1 cellular context compared by ENCODE assay signal in genomic region chr1:111099289-111099688, GRCh38.
A peak's percentile ranks its signal among the peaks of the same experiment; 100 is the strongest.
TF ChIP-seq lines count a peak whose summit lies in the region.

No MANE protein-coding gene starts in this region.

TF ChIP-seq in K562, 482 proteins besides CTCF, POLR2A, EP300 and RAD21 (continued from another document):
- TF ChIP-seq ZNF407 (IDR thresholded peaks at IDR 0.05; ENCODE audit: low read depth) (no peak), CBFA2T3 (IDR thresholded peaks at IDR 0.05) (peak; percentile 39; the same call in 1 of the 2 replicates), TAF7 (tag; IDR thresholded peaks at IDR 0.05) (no peak), ARHGAP35 (IDR thresholded peaks at IDR 0.05; ENCODE audit: partially characterized antibody) (no peak), CC2D1A (IDR thresholded peaks at IDR 0.05) (peak; percentile 41; the same call in 1 of the 2 replicates), HNRNPUL1 (IDR thresholded peaks at IDR 0.05; ENCODE audit: low read length) (no peak), MAFK (IDR thresholded peaks at IDR 0.05; ENCODE audit: low read length) (no peak), ZNF280B (CRISPR knock-in tag; IDR thresholded peaks at IDR 0.05) (no peak), ZBTB40 (IDR thresholded peaks at IDR 0.05) (peak; percentile 39; the same call in 1 of the 2 replicates), ZBTB40 (CRISPR knock-in tag; IDR thresholded peaks at IDR 0.05) (no peak), SMARCA4 (IDR thresholded peaks at IDR 0.05) (no peak), PHF20 (IDR thresholded peaks at IDR 0.05; ENCODE audit: partially characterized antibody) (no peak), ZZZ3 (IDR thresholded peaks at IDR 0.05) (no peak), PRDM10 (IDR thresholded peaks at IDR 0.05; ENCODE audit: partially characterized antibody) (no peak), MXD1 (CRISPR knock-in tag; IDR thresholded peaks at IDR 0.05; ENCODE audit: borderline replicate concordance, poor library complexity, severe bottlenecking) (no peak), ZNF644 (tag; IDR thresholded peaks at IDR 0.05; ENCODE audit: low read depth) (no peak), FIP1L1 (IDR thresholded peaks at IDR 0.05; ENCODE audit: low read depth, low read length, poor library complexity, severe bottlenecking) (no peak), ZNF57 (CRISPR knock-in tag; IDR thresholded peaks at IDR 0.05) (no peak), PPARD (CRISPR knock-in tag; IDR thresholded peaks at IDR 0.05) (no peak), ZNF253 (CRISPR knock-in tag; conservative IDR thresholded peaks at IDR 0.05) (no peak), ZNF324 (CRISPR knock-in tag; IDR thresholded peaks at IDR 0.05) (no peak), XRCC3 (IDR thresholded peaks at IDR 0.05) (no peak)
